33 cellular contexts compared by ENCODE assay signal in genomic region chr12:123017753-123018152, GRCh38.
"Had no signal": no experiment of that assay in that cellular context is flagged by ENCODE, and none has a peak within 500 bp of the region (broad histone marks: within the 10 kb centered on the region; RNA-seq: fewer than 3 reads in every experiment).

No MANE protein-coding gene starts in this region.

- H3K9me3 ChIP-seq: adrenal gland, body of pancreas, esophagus muscularis mucosa, gastrocnemius medialis, heart left ventricle had no signal

- ATAC-seq: activated CD4-positive, CD25-positive, alpha-beta regulatory T cell treated with anti-CD3 and anti-CD28 coated beads, Interleukin-2, amount 50 U/mL, for 24 hours; activated CD8-positive, alpha-beta memory T cell treated with anti-CD3 and anti-CD28 coated beads, Interleukin-2, amount 10 ng/mL, durations not matched to agents 7 days and 5 days; activated CD8-positive, alpha-beta T cell treated with anti-CD3 and anti-CD28 coated beads, Interleukin-2, amount 10 ng/mL, durations not matched to agents 7 days and 5 days; activated naive CD4-positive, alpha-beta T cell treated with anti-CD3 and anti-CD28 coated beads, Interleukin-2, amount 50 U/mL, for 72 hours; activated T-helper 17 cell treated with anti-CD3 and anti-CD28 coated beads, Interleukin-2, amount 50 U/mL, for 72 hours; body of pancreas; effector memory CD8-positive, alpha-beta T cell; foreskin keratinocyte; gastrocnemius medialis; heart left ventricle; T-helper 17 cell had no signal

- H3K27me3 Mint-ChIP-seq: activated B cell treated with CpG ODN at 0.5 μM for 24 hours; activated CD4-positive, alpha-beta memory T cell treated with anti-CD3 and anti-CD28 coated beads for 36 hours; activated CD4-positive, alpha-beta T cell treated with anti-CD3 and anti-CD28 coated beads, Interleukin-2, amount 10 ng/mL, durations not matched to agents 24 days and 14 days; activated CD8-positive, alpha-beta memory T cell treated with anti-CD3 and anti-CD28 coated beads, Interleukin-2, amount 10 ng/mL, durations not matched to agents 7 days and 5 days; activated T-cell treated with anti-CD3 and anti-CD28 coated beads, Interleukin-2, amount 50 U/mL, for 24 hours; activated T-helper 17 cell treated with anti-CD3 and anti-CD28 coated beads, Interleukin-2, amount 50 U/mL, for 72 hours; effector memory CD8-positive, alpha-beta T cell; T-helper 17 cell had no signal

- DNase-seq: activated B cell treated with CpG ODN at 0.5 μM for 24 hours; activated CD4-positive, alpha-beta memory T cell treated with anti-CD3 and anti-CD28 coated beads for 36 hours; activated CD4-positive, alpha-beta T cell treated with anti-CD3 and anti-CD28 coated beads, Interleukin-2, amount 10 ng/mL, durations not matched to agents 24 days and 14 days; activated CD8-positive, alpha-beta memory T cell treated with anti-CD3 and anti-CD28 coated beads, Interleukin-2, amount 10 ng/mL, durations not matched to agents 7 days and 5 days; activated CD8-positive, alpha-beta memory T cell treated with anti-CD3 and anti-CD28 coated beads, Interleukin-2, amount 50 U/mL, for 4 hours; activated CD8-positive, alpha-beta T cell treated with anti-CD3 and anti-CD28 coated beads, Interleukin-2, amount 10 ng/mL, durations not matched to agents 7 days and 5 days; activated effector memory CD4-positive, alpha-beta T cell treated with Interleukin-2 at 50 U/mL for 16 hours; activated gamma-delta T cell treated with Interleukin-2 at 50 U/mL for 16 hours; activated naive CD4-positive, alpha-beta T cell treated with anti-CD3 and anti-CD28 coated beads for 36 hours; activated T-cell treated with anti-CD3 and anti-CD28 coated beads, Interleukin-2, amount 50 U/mL, for 24 hours; adrenal gland; amygdala; body of pancreas; caudate nucleus; cortex of kidney; dermis blood vessel endothelial cell; effector CD4-positive, alpha-beta T cell; effector memory CD8-positive, alpha-beta T cell; erythroblast; foreskin keratinocyte; gastrocnemius medialis; glutamatergic neuron; T-helper 1 cell; T-helper 17 cell; T1000; WERI-Rb-1 had no signal

- H3K4me3 ChIP-seq: adrenal gland, body of pancreas, esophagus muscularis mucosa, gastrocnemius medialis, heart left ventricle had no signal

- H3K4me3 Mint-ChIP-seq: activated B cell treated with CpG ODN at 0.5 μM for 24 hours; activated CD4-positive, alpha-beta memory T cell treated with anti-CD3 and anti-CD28 coated beads for 36 hours; activated CD4-positive, alpha-beta T cell treated with anti-CD3 and anti-CD28 coated beads, Interleukin-2, amount 10 ng/mL, durations not matched to agents 24 days and 14 days; activated CD8-positive, alpha-beta memory T cell treated with anti-CD3 and anti-CD28 coated beads, Interleukin-2, amount 10 ng/mL, durations not matched to agents 7 days and 5 days; activated CD8-positive, alpha-beta T cell treated with anti-CD3 and anti-CD28 coated beads, Interleukin-2, amount 10 ng/mL, durations not matched to agents 7 days and 5 days; activated naive CD4-positive, alpha-beta T cell treated with anti-CD3 and anti-CD28 coated beads for 36 hours; activated T-cell treated with anti-CD3 and anti-CD28 coated beads, Interleukin-2, amount 50 U/mL, for 24 hours; activated T-helper 17 cell treated with anti-CD3 and anti-CD28 coated beads, Interleukin-2, amount 50 U/mL, for 72 hours; effector memory CD8-positive, alpha-beta T cell; T-helper 17 cell; T-helper 2 cell treated with Interferon-gamma antibody and Interleukin-4, amounts not matched to agents 5 μg/mL and 100 μg/mL, for 36 hours had no signal

- H3K27ac Mint-ChIP-seq: activated B cell treated with CpG ODN at 0.5 μM for 24 hours; activated CD4-positive, alpha-beta memory T cell treated with anti-CD3 and anti-CD28 coated beads for 36 hours; activated CD4-positive, alpha-beta T cell treated with anti-CD3 and anti-CD28 coated beads, Interleukin-2, amount 10 ng/mL, durations not matched to agents 24 days and 14 days; activated CD8-positive, alpha-beta memory T cell treated with anti-CD3 and anti-CD28 coated beads, Interleukin-2, amount 10 ng/mL, durations not matched to agents 7 days and 5 days; activated CD8-positive, alpha-beta T cell treated with anti-CD3 and anti-CD28 coated beads, Interleukin-2, amount 10 ng/mL, durations not matched to agents 7 days and 5 days; activated naive CD4-positive, alpha-beta T cell treated with anti-CD3 and anti-CD28 coated beads for 36 hours; activated T-cell treated with anti-CD3 and anti-CD28 coated beads, Interleukin-2, amount 50 U/mL, for 24 hours; activated T-helper 17 cell treated with anti-CD3 and anti-CD28 coated beads, Interleukin-2, amount 50 U/mL, for 72 hours; effector memory CD8-positive, alpha-beta T cell; T-helper 17 cell; T-helper 2 cell treated with Interferon-gamma antibody and Interleukin-4, amounts not matched to agents 5 μg/mL and 100 μg/mL, for 36 hours had no signal

- H3K27me3 ChIP-seq: adrenal gland, body of pancreas, esophagus muscularis mucosa, foreskin keratinocyte, gastrocnemius medialis, heart left ventricle had no signal

- H3K9me3 Mint-ChIP-seq: activated B cell treated with CpG ODN at 0.5 μM for 24 hours; activated CD4-positive, alpha-beta memory T cell treated with anti-CD3 and anti-CD28 coated beads for 36 hours; activated CD4-positive, alpha-beta T cell treated with anti-CD3 and anti-CD28 coated beads, Interleukin-2, amount 10 ng/mL, durations not matched to agents 24 days and 14 days; activated naive CD4-positive, alpha-beta T cell treated with anti-CD3 and anti-CD28 coated beads for 36 hours; activated naive CD4-positive, alpha-beta T cell treated with anti-CD3 and anti-CD28 coated beads, Interleukin-2, amount 50 U/mL, for 72 hours; activated T-cell treated with anti-CD3 and anti-CD28 coated beads, Interleukin-2, amount 50 U/mL, for 24 hours; activated T-helper 17 cell treated with anti-CD3 and anti-CD28 coated beads, Interleukin-2, amount 50 U/mL, for 72 hours; effector memory CD8-positive, alpha-beta T cell; T-helper 2 cell treated with Interferon-gamma antibody and Interleukin-4, amounts not matched to agents 5 μg/mL and 100 μg/mL, for 36 hours had no signal

- H3K36me3 ChIP-seq: adrenal gland, gastrocnemius medialis, WERI-Rb-1 had no signal

- H3K4me1 ChIP-seq: body of pancreas, foreskin keratinocyte, gastrocnemius medialis had no signal

- H3K27ac ChIP-seq: adrenal gland, body of pancreas, esophagus muscularis mucosa, foreskin keratinocyte, gastrocnemius medialis, heart left ventricle, WERI-Rb-1 had no signal

- H3K36me3 Mint-ChIP-seq: activated CD4-positive, alpha-beta memory T cell treated with anti-CD3 and anti-CD28 coated beads for 36 hours; activated CD8-positive, alpha-beta memory T cell treated with anti-CD3 and anti-CD28 coated beads, Interleukin-2, amount 10 ng/mL, durations not matched to agents 7 days and 5 days; activated naive CD4-positive, alpha-beta T cell treated with anti-CD3 and anti-CD28 coated beads, Interleukin-2, amount 50 U/mL, for 72 hours had no signal

- H3K4me1 Mint-ChIP-seq: activated B cell treated with CpG ODN at 0.5 μM for 24 hours; activated CD8-positive, alpha-beta memory T cell treated with anti-CD3 and anti-CD28 coated beads, Interleukin-2, amount 10 ng/mL, durations not matched to agents 7 days and 5 days; activated T-helper 17 cell treated with anti-CD3 and anti-CD28 coated beads, Interleukin-2, amount 50 U/mL, for 72 hours had no signal

- FAIRE-seq: colon had no signal
